ENCODE assay signal across 8 cellular contexts in genomic region chr10:18312385-18313145, GRCh38.
DNase-seq lines count a peak whose midpoint lies in the region; ATAC-seq and TF ChIP-seq lines count a peak whose summit lies in the region.

No MANE protein-coding gene starts in this region.

- H3K36me3 Mint-ChIP-seq in memory B cell, result no peaks in the 10 kb centered on the region

- peak; percentile 86 for ATAC-seq in GM18858 (IDR thresholded peaks at IDR 0.05; ENCODE audit: unreplicated experiment)
- ATAC-seq in HG03039 (IDR thresholded peaks at IDR 0.05; ENCODE audit: unreplicated experiment), result peak; percentile 70
- peak; percentile 29 for ATAC-seq in memory B cell (ENCODE audit: low read depth)
- ATAC-seq in activated CD4-positive, CD25-positive, alpha-beta regulatory T cell treated with anti-CD3 and anti-CD28 coated beads, Interleukin-2, amount 50 U/mL, for 24 hours, result no peak

- H3K27ac ChIP-seq in 22Rv1, result no peak overlapping the region

- H3K9me3 Mint-ChIP-seq in memory B cell, result no peaks in the 10 kb centered on the region

- no peak overlapping the region for H3K27ac Mint-ChIP-seq in memory B cell

- H3K4me3 Mint-ChIP-seq in memory B cell, result no peak overlapping the region

- DNase-seq in NCI-H748 (lab: John Stamatoyannopoulos, UW; ENCODE audit: unreplicated experiment), result peak; percentile 58
- peak; percentile 11 for DNase-seq in dermis blood vessel endothelial cell
- no peak for DNase-seq in memory B cell (ENCODE audit: low spot score in 2 of 2)
- DNase-seq in nucleus accumbens (lab: John Stamatoyannopoulos, UW), result no peak

- no peaks in the 10 kb centered on the region for H3K4me1 Mint-ChIP-seq in memory B cell

- peak; percentile 85 for TF ChIP-seq CTCF in 22Rv1 (IDR thresholded peaks at IDR 0.05)

- no peaks in the 10 kb centered on the region for H3K27me3 Mint-ChIP-seq in memory B cell

Comparison
In these comparisons a context has a peak if more than half of its experiments do, and no peak if none do; other contexts are left out.
1. ATAC-seq: peak in GM18858 (single experiment), HG03039 (single experiment) and memory B cell (single experiment); none in activated CD4-positive, CD25-positive, alpha-beta regulatory T cell treated with anti-CD3 and anti-CD28 coated beads, Interleukin-2, amount 50 U/mL, for 24 hours (0 of 2).
2. DNase-seq: peak in NCI-H748 (single experiment) and dermis blood vessel endothelial cell (single experiment); none in memory B cell (0 of 2) and nucleus accumbens (0 of 56).